In the genomic region with DNA sequence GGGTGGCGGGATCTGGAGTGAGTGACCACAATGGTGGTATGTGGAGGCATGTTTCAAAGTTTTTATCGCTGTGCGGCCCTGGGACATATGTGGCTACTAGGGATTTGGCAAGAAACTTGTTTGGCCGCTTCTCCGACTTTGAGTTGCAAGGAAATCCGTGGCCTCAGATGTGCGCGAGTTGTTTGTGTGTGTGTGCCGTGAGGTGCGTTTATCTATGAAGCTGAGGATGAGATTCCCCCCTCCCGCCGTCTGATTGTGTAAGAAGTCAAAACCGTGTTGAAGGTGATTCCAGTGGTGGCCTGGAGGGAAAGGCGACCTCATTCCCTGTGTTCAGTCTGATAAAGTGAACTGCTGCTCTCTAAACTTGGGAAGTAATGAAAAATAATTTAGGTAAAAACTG, we compare ENCODE assay signal across 8 cellular contexts. TPM values are rescaled to one million over a fixed set of nuclear protein-coding genes. Genes with fewer than 3 reads are reported as not detected.
DNase-seq lines count a peak whose midpoint lies in the region; ATAC-seq and TF ChIP-seq lines count a peak whose summit lies in the region.

No MANE protein-coding gene starts in this region.

- peak overlapping the region; percentile 65; the same call in 1 of the 2 replicates for H3K27ac ChIP-seq in DND-41 (ENCODE audit: low read length)
- H3K27ac ChIP-seq in MM.1S (ENCODE audit: low read length): no peak overlapping the region
- H3K27ac ChIP-seq in vagina: no peak overlapping the region

- H3K4me3 ChIP-seq in DND-41 (ENCODE audit: low read depth in 1 of 2, low read length in 2 of 2): peak overlapping the region; percentile 77 to 81
- peak overlapping the region; percentile 68 for H3K4me3 ChIP-seq in MM.1S (ENCODE audit: low read length)
- H3K4me3 ChIP-seq in vagina: peak overlapping the region; percentile 53 to 59

- no peaks in the 10 kb centered on the region for H3K27me3 ChIP-seq in DND-41 (ENCODE audit: insufficient read depth, low read length, poor library complexity)
- H3K27me3 ChIP-seq in MM.1S (replicated peaks; ENCODE audit: insufficient read depth, low read length): no peaks in the 10 kb centered on the region
- H3K27me3 ChIP-seq in vagina: no peaks in the 10 kb centered on the region

- no peak for TF ChIP-seq POLR2A in vagina (IDR thresholded peaks at IDR 0.05)

- peak overlapping the region; percentile 89 for H3K4me2 ChIP-seq in DND-41 (ENCODE audit: insufficient read depth, low read length)
- peak overlapping the region; percentile 84 for H3K4me2 ChIP-seq in MM.1S (ENCODE audit: low read depth, low read length)

- H3K9me3 Mint-ChIP-seq in central memory CD8-positive, alpha-beta T cell: no peaks in the 10 kb centered on the region
- H3K9me3 Mint-ChIP-seq in memory B cell: no peaks in the 10 kb centered on the region

- DNase-seq in DND-41 (peak; percentile 20), MM.1S (no peak), memory B cell (ENCODE audit: low spot score in 2 of 2) (no peak), vagina (ENCODE audit: extremely low spot score in 2 of 2) (no peak), SHP77 (lab: John Stamatoyannopoulos, UW) (no peak)
- no peak for DNase-seq in central memory CD8-positive, alpha-beta T cell (ENCODE audit: low spot score in 2 of 2)

- H3K9me3 ChIP-seq in DND-41 (ENCODE audit: insufficient read depth, low read length, severe bottlenecking) (no peaks in the 10 kb centered on the region), MM.1S (replicated peaks; ENCODE audit: insufficient read depth, low read length) (no peaks in the 10 kb centered on the region), vagina (no peaks in the 10 kb centered on the region)

- H3K9ac ChIP-seq in DND-41 (ENCODE audit: low read depth, low read length): peak overlapping the region; percentile 72
- peak overlapping the region; percentile 39; the same call in 1 of the 2 replicates for H3K9ac ChIP-seq in MM.1S (ENCODE audit: low read length)

- H3K27ac Mint-ChIP-seq in central memory CD8-positive, alpha-beta T cell (ENCODE audit: low read depth): no peak overlapping the region
- H3K27ac Mint-ChIP-seq in memory B cell: peak overlapping the region; percentile 83

- peaks cover 2% of the 10 kb centered on the region for H3K36me3 Mint-ChIP-seq in central memory CD8-positive, alpha-beta T cell (ENCODE audit: insufficient read depth)
- no peaks in the 10 kb centered on the region for H3K36me3 Mint-ChIP-seq in memory B cell

- intact Hi-C loops in vagina (cut with DNase I): no loop called here

- H3K27me3 Mint-ChIP-seq in central memory CD8-positive, alpha-beta T cell: peaks cover 42% of the 10 kb centered on the region
- no peaks in the 10 kb centered on the region for H3K27me3 Mint-ChIP-seq in memory B cell

- H3K36me3 ChIP-seq in DND-41 (ENCODE audit: insufficient read depth, low read length) (no peaks in the 10 kb centered on the region), MM.1S (replicated peaks; ENCODE audit: insufficient read depth, low read length) (no peaks in the 10 kb centered on the region), vagina (no peaks in the 10 kb centered on the region)

- H4K20me1 ChIP-seq in DND-41 (ENCODE audit: insufficient read depth, low read length): peaks cover 26% of the 10 kb centered on the region
- H4K20me1 ChIP-seq in MM.1S (ENCODE audit: insufficient read depth, low read length): no peaks in the 10 kb centered on the region

- H3F3A ChIP-seq in MM.1S (ENCODE audit: insufficient read depth, low read length): 0 out of 2 replicates have a peak, but pooled peaks cover 3% of the 10 kb centered on the region

- TF ChIP-seq CTCF in DND-41 (IDR thresholded peaks at IDR 0.05; ENCODE audit: borderline replicate concordance, extremely low read depth, low read length, poor library complexity, severe bottlenecking) (no peak), MM.1S (IDR thresholded peaks at IDR 0.05; ENCODE audit: low read length) (no peak), vagina (IDR thresholded peaks at IDR 0.05) (no peak)

- no peaks in the 10 kb centered on the region for H3K9me2 ChIP-seq in MM.1S (replicated peaks; ENCODE audit: insufficient read depth, low read length)

- peak overlapping the region; percentile 70 for H3K4me3 Mint-ChIP-seq in central memory CD8-positive, alpha-beta T cell
- H3K4me3 Mint-ChIP-seq in memory B cell: peak overlapping the region; percentile 90

- H3K79me2 ChIP-seq in DND-41 (ENCODE audit: insufficient read depth, low read length) (peaks cover 54% of the 10 kb centered on the region), MM.1S (ENCODE audit: low read length) (peaks cover 9% of the 10 kb centered on the region)

- no peak for ATAC-seq in DND-41 (ENCODE audit: insufficient read depth, low read depth)
- no peak for ATAC-seq in central memory CD8-positive, alpha-beta T cell (replicated peaks; ENCODE audit: extremely low read depth, poor library complexity, severe bottlenecking)
- ATAC-seq in memory B cell (ENCODE audit: low read depth): no peak
- ATAC-seq in activated CD4-positive, CD25-positive, alpha-beta regulatory T cell treated with anti-CD3 and anti-CD28 coated beads, Interleukin-2, amount 50 U/mL, for 24 hours: no peak
- ATAC-seq in HG02884 (IDR thresholded peaks at IDR 0.05; ENCODE audit: unreplicated experiment): no peak

- H3K4me1 Mint-ChIP-seq in central memory CD8-positive, alpha-beta T cell: peaks cover 6% of the 10 kb centered on the region
- H3K4me1 Mint-ChIP-seq in memory B cell: peaks cover 28% of the 10 kb centered on the region

- peaks cover 25% of the 10 kb centered on the region for H3K4me1 ChIP-seq in DND-41 (ENCODE audit: insufficient read depth, low read length)
- H3K4me1 ChIP-seq in MM.1S (ENCODE audit: low read length): no peaks in the 10 kb centered on the region
- H3K4me1 ChIP-seq in vagina: no peaks in the 10 kb centered on the region

- H2AFZ ChIP-seq in DND-41 (ENCODE audit: low read depth, low read length) (peak overlapping the region; percentile 76), MM.1S (ENCODE audit: low read length) (0 out of 2 replicates have a peak overlapping the region, but pooled peaks have one; percentile 61)

RNA-seq across cellular contexts. Expression of gene JADE3, which starts 1.5 kb away (rescaled TPM):
- total RNA-seq in vagina: 5.2 TPM
